1 cellular context compared by ENCODE assay signal in genomic region chr9:124794902-124795491, GRCh38.
TF ChIP-seq lines count a peak whose summit lies in the region.

No MANE protein-coding gene starts in this region.

TF ChIP-seq in H1, 55 proteins besides CTCF, POLR2A, EP300 and RAD21 (continued from another document):
- no peak for TF ChIP-seq SP4 (IDR thresholded peaks at IDR 0.05; ENCODE audit: low read length)
- TF ChIP-seq E2F6 (IDR thresholded peaks at IDR 0.05), result no peak
- TF ChIP-seq ATF2 (IDR thresholded peaks at IDR 0.05; ENCODE audit: low read length), result no peak
- no peak for TF ChIP-seq SP2 (IDR thresholded peaks at IDR 0.05; ENCODE audit: low read length)
- no peak for TF ChIP-seq USF2 (IDR thresholded peaks at IDR 0.05; ENCODE audit: low read length)
- no peak for TF ChIP-seq TBP (IDR thresholded peaks at IDR 0.05; ENCODE audit: low read depth, low read length)
- TF ChIP-seq TAF1 (IDR thresholded peaks at IDR 0.05; ENCODE audit: low read depth, low read length), result no peak
- no peak for TF ChIP-seq CEBPB (IDR thresholded peaks at IDR 0.05; ENCODE audit: low read depth, low read length)
- no peak for TF ChIP-seq TCF12 (IDR thresholded peaks at IDR 0.05; ENCODE audit: low read depth, low read length)
- no peak for TF ChIP-seq JUN (IDR thresholded peaks at IDR 0.05; ENCODE audit: low read depth, low read length)
- TF ChIP-seq HDAC6 (IDR thresholded peaks at IDR 0.05; ENCODE audit: low read depth, low read length), result no peak
